Comparison of ENCODE assay signal across 18 cellular contexts in genomic region chr13:65497265-65497664, GRCh38.
DNase-seq lines count a peak whose midpoint lies in the region; ATAC-seq and TF ChIP-seq lines count a peak whose summit lies in the region.
"Had no signal": no experiment of that assay in that cellular context is flagged by ENCODE, and none has a peak within 500 bp of the region (broad histone marks: within the 10 kb centered on the region; RNA-seq: fewer than 3 reads in every experiment).

No MANE protein-coding gene starts in this region.

- no peak overlapping the region for H3K4me3 ChIP-seq in Peyer's patch
- no peak overlapping the region for H3K4me3 ChIP-seq in naive thymus-derived CD4-positive, alpha-beta T cell (ENCODE audit: low read length)
- H3K4me3 ChIP-seq: K562, right lobe of liver had no signal

- H3K4me1 ChIP-seq in Peyer's patch = no peaks in the 10 kb centered on the region
- H3K4me1 ChIP-seq in naive thymus-derived CD4-positive, alpha-beta T cell (ENCODE audit: control insufficient read depth in 2 of 2, insufficient read depth in 2 of 2, low read length in 2 of 2) = no peaks in the 10 kb centered on the region
- H3K4me1 ChIP-seq: right lobe of liver had no signal

- no peaks in the 10 kb centered on the region for H3K36me3 Mint-ChIP-seq in naive thymus-derived CD4-positive, alpha-beta T cell
- no peaks in the 10 kb centered on the region for H3K36me3 Mint-ChIP-seq in activated naive CD4-positive, alpha-beta T cell treated with anti-CD3 and anti-CD28 coated beads, Interleukin-2, amount 10 ng/mL, durations not matched to agents 7 days and 5 days
- H3K36me3 Mint-ChIP-seq: activated naive CD8-positive, alpha-beta T cell treated with anti-CD3 and anti-CD28 coated beads for 36 hours; CD14-positive monocyte had no signal

- no peaks in the 10 kb centered on the region for H3K27me3 Mint-ChIP-seq in naive thymus-derived CD4-positive, alpha-beta T cell
- H3K27me3 Mint-ChIP-seq in activated naive CD4-positive, alpha-beta T cell treated with anti-CD3 and anti-CD28 coated beads, Interleukin-2, amount 10 ng/mL, durations not matched to agents 7 days and 5 days = no peaks in the 10 kb centered on the region
- H3K27me3 Mint-ChIP-seq: activated naive CD8-positive, alpha-beta T cell treated with anti-CD3 and anti-CD28 coated beads for 36 hours; activated T-cell treated with anti-CD3 and anti-CD28 coated beads, Interleukin-2, amount 50 U/mL, for 24 hours had no signal

- no peak for ATAC-seq in naive thymus-derived CD4-positive, alpha-beta T cell
- ATAC-seq: K562, right lobe of liver had no signal

- DNase-seq in EH (ENCODE audit: low read depth) = peak; percentile 78
- DNase-seq in M059J (ENCODE audit: low read depth) = peak; percentile 1
- DNase-seq in astrocyte of the hippocampus (ENCODE audit: low read depth, low spot score) = peak; percentile 63
- peak; percentile 85 for DNase-seq in kidney glomerular epithelial cell (lab: John Stamatoyannopoulos, UW)
- no peak for DNase-seq in Peyer's patch
- DNase-seq in stimulated activated CD4-positive, alpha-beta T cell treated with anti-CD3 and anti-CD28 coated beads, Interleukin-1b, Interleukin-23, amount 100 ng/mL, for 48 hours = no peak
- DNase-seq in naive thymus-derived CD4-positive, alpha-beta T cell = no peak
- DNase-seq in activated naive CD4-positive, alpha-beta T cell treated with anti-CD3 and anti-CD28 coated beads, Interleukin-2, amount 10 ng/mL, durations not matched to agents 7 days and 5 days = no peak
- DNase-seq: activated CD4-positive, alpha-beta T cell treated with anti-CD3 and anti-CD28 coated beads, Interleukin-2, amount 50 U/mL, for 4 hours; activated naive CD8-positive, alpha-beta T cell treated with anti-CD3 and anti-CD28 coated beads for 36 hours; activated T-cell treated with anti-CD3 and anti-CD28 coated beads, Interleukin-2, amount 50 U/mL, for 24 hours; cerebellar nuclear complex; NCI-H1105 treated with DMSO at 0.1 percent for 48 hours; right lobe of liver; stimulated activated CD4-positive, alpha-beta T cell treated with anti-CD3 and anti-CD28 coated beads, Interleukin-2, amount 100 ng/mL, for 48 hours; stimulated activated CD8-positive, alpha-beta memory T cell treated with anti-CD3 and anti-CD28 coated beads, Interleukin-4, amount 100 ng/mL, for 48 hours had no signal

- peaks cover 0 to 14% (median 0%) of the 10 kb centered on the region in 11 donors for H3K9me3 Mint-ChIP-seq in naive thymus-derived CD4-positive, alpha-beta T cell
- peaks cover 4% of the 10 kb centered on the region for H3K9me3 Mint-ChIP-seq in activated naive CD4-positive, alpha-beta T cell treated with anti-CD3 and anti-CD28 coated beads, Interleukin-2, amount 10 ng/mL, durations not matched to agents 7 days and 5 days

- H3K9me3 ChIP-seq in Peyer's patch = no peaks in the 10 kb centered on the region
- H3K9me3 ChIP-seq in naive thymus-derived CD4-positive, alpha-beta T cell (ENCODE audit: control insufficient read depth in 2 of 3, low read length in 3 of 3) = no peaks in the 10 kb centered on the region
- H3K9me3 ChIP-seq: right lobe of liver had no signal

- no peaks in the 10 kb centered on the region for H3K4me1 Mint-ChIP-seq in naive thymus-derived CD4-positive, alpha-beta T cell
- no peaks in the 10 kb centered on the region for H3K4me1 Mint-ChIP-seq in activated naive CD4-positive, alpha-beta T cell treated with anti-CD3 and anti-CD28 coated beads, Interleukin-2, amount 10 ng/mL, durations not matched to agents 7 days and 5 days
- H3K4me1 Mint-ChIP-seq: activated naive CD8-positive, alpha-beta T cell treated with anti-CD3 and anti-CD28 coated beads for 36 hours; CD14-positive monocyte had no signal

- no peak overlapping the region for H3K27ac Mint-ChIP-seq in naive thymus-derived CD4-positive, alpha-beta T cell
- no peak overlapping the region for H3K27ac Mint-ChIP-seq in activated naive CD4-positive, alpha-beta T cell treated with anti-CD3 and anti-CD28 coated beads, Interleukin-2, amount 10 ng/mL, durations not matched to agents 7 days and 5 days
- H3K27ac Mint-ChIP-seq: activated naive CD8-positive, alpha-beta T cell treated with anti-CD3 and anti-CD28 coated beads for 36 hours; activated T-cell treated with anti-CD3 and anti-CD28 coated beads, Interleukin-2, amount 50 U/mL, for 24 hours; CD14-positive monocyte had no signal

- no peaks in the 10 kb centered on the region for H3K36me3 ChIP-seq in Peyer's patch
- H3K36me3 ChIP-seq in naive thymus-derived CD4-positive, alpha-beta T cell (ENCODE audit: control insufficient read depth in 2 of 3, insufficient read depth in 3 of 3, low read length in 3 of 3) = no peaks in the 10 kb centered on the region
- H3K36me3 ChIP-seq: right lobe of liver had no signal

- no peak for TF ChIP-seq POLR2A in Peyer's patch (IDR thresholded peaks at IDR 0.05)

- no peak for TF ChIP-seq CTCF in Peyer's patch (IDR thresholded peaks at IDR 0.05)

- CTCF ChIA-PET in naive thymus-derived CD4-positive, alpha-beta T cell (lab: Charles Lee) = interaction anchor here (0.5 kb wide), 1 partner anchor 197 kb away, joined by 4 read pairs; no protein-coding TSS in a partner anchor
- CTCF ChIA-PET in activated naive CD4-positive, alpha-beta T cell treated with anti-CD3 and anti-CD28 coated beads, Interleukin-2, amount 10 ng/mL, durations not matched to agents 7 days and 5 days (lab: Charles Lee) = no interaction called here

- H3K27me3 ChIP-seq in Peyer's patch = no peaks in the 10 kb centered on the region
- H3K27me3 ChIP-seq in naive thymus-derived CD4-positive, alpha-beta T cell (ENCODE audit: control insufficient read depth in 2 of 2, insufficient read depth in 2 of 2, low read length in 2 of 2) = no peaks in the 10 kb centered on the region
- H3K27me3 ChIP-seq: right lobe of liver had no signal

- POLR2A ChIA-PET in naive thymus-derived CD4-positive, alpha-beta T cell (lab: Charles Lee) = no interaction called here

- no peak overlapping the region for H3K4me3 Mint-ChIP-seq in naive thymus-derived CD4-positive, alpha-beta T cell
- no peak overlapping the region for H3K4me3 Mint-ChIP-seq in activated naive CD4-positive, alpha-beta T cell treated with anti-CD3 and anti-CD28 coated beads, Interleukin-2, amount 10 ng/mL, durations not matched to agents 7 days and 5 days
- H3K4me3 Mint-ChIP-seq: activated naive CD8-positive, alpha-beta T cell treated with anti-CD3 and anti-CD28 coated beads for 36 hours; activated T-cell treated with anti-CD3 and anti-CD28 coated beads, Interleukin-2, amount 50 U/mL, for 24 hours; CD14-positive monocyte had no signal

- intact Hi-C loops in naive thymus-derived CD4-positive, alpha-beta T cell (cut with micrococcal nuclease) = no loop called here

- H3K27ac ChIP-seq in Peyer's patch = no peak overlapping the region
- H3K27ac ChIP-seq in naive thymus-derived CD4-positive, alpha-beta T cell (ENCODE audit: low read depth, low read length) = no peak overlapping the region
- H3K27ac ChIP-seq: right lobe of liver had no signal

Comparison
In these comparisons a context has a peak if more than half of its experiments do, and no peak if none do; other contexts are left out.
1. DNase-seq: peak in EH (single experiment), M059J (single experiment), astrocyte of the hippocampus (single experiment) and kidney glomerular epithelial cell (single experiment); none in Peyer's patch (0 of 3), stimulated activated CD4-positive, alpha-beta T cell treated with anti-CD3 and anti-CD28 coated beads, Interleukin-1b, Interleukin-23, amount 100 ng/mL, for 48 hours (single experiment), naive thymus-derived CD4-positive, alpha-beta T cell (0 of 9) and activated naive CD4-positive, alpha-beta T cell treated with anti-CD3 and anti-CD28 coated beads, Interleukin-2, amount 10 ng/mL, durations not matched to agents 7 days and 5 days (single experiment).